ENCODE assay signal across 11 cellular contexts in genomic region chr3:183489455-183490210, GRCh38.
A peak's percentile ranks its signal among the peaks of the same experiment; 100 is the strongest.
DNase-seq lines count a peak whose midpoint lies in the region; ATAC-seq, FAIRE-seq and TF ChIP-seq lines count a peak whose summit lies in the region.
"Had no signal": no experiment of that assay in that cellular context is flagged by ENCODE, and none has a peak within 500 bp of the region (broad histone marks: within the 10 kb centered on the region; RNA-seq: fewer than 3 reads in every experiment).

No MANE protein-coding gene starts in this region.

- TF ChIP-seq POLR2A in HepG2 (IDR thresholded peaks at IDR 0.05; ENCODE audit: insufficient read depth in 1 of 2, low read depth in 2 of 2, low read length in 2 of 2), result no peak

- H4K20me1 ChIP-seq in GM23248 (ENCODE audit: insufficient read depth) (no peaks in the 10 kb centered on the region), HepG2 (ENCODE audit: insufficient read depth, low read length) (no peaks in the 10 kb centered on the region)

- H3K27me3 ChIP-seq in GM23248 (replicated peaks; ENCODE audit: insufficient read depth) (no peaks in the 10 kb centered on the region), HepG2 (ENCODE audit: control insufficient read depth in 1 of 2, insufficient read depth in 2 of 2, low read length in 2 of 2) (peaks cover 1 to 9% of the 10 kb centered on the region in 2 experiments; a peak in 1 of 5 replicates)
- H3K27me3 ChIP-seq: right atrium auricular region, SJCRH30 had no signal

- H3K9me2 ChIP-seq in GM23248 (ENCODE audit: insufficient read depth), result no peaks in the 10 kb centered on the region

- H3K27ac ChIP-seq in 22Rv1, result peak overlapping the region; percentile 48; the same call in 1 of the 2 replicates
- no peak overlapping the region for H3K27ac ChIP-seq in GM23248
- H3K27ac ChIP-seq in HepG2 (ENCODE audit: extremely low read length, insufficient read depth, low read length), result no peak overlapping the region
- H3K27ac ChIP-seq: right atrium auricular region, SJCRH30, WERI-Rb-1 had no signal

- no peak for TF ChIP-seq CTCF in 22Rv1 (IDR thresholded peaks at IDR 0.05)
- TF ChIP-seq CTCF in HepG2 (CRISPR knock-in tag; IDR thresholded peaks at IDR 0.05), result no peak

- H3K36me3 ChIP-seq in GM23248 (ENCODE audit: low read depth), result no peaks in the 10 kb centered on the region
- no peaks in the 10 kb centered on the region for H3K36me3 ChIP-seq in HepG2 (replicated peaks in 1 of 2; ENCODE audit: control insufficient read depth in 1 of 2, insufficient read depth in 2 of 2, low read length in 2 of 2)
- H3K36me3 ChIP-seq: right atrium auricular region, SJCRH30, WERI-Rb-1 had no signal

- no peak overlapping the region for H3K4me3 ChIP-seq in GM23248
- no peak overlapping the region for H3K4me3 ChIP-seq in HepG2 (replicated peaks in 1 of 3; ENCODE audit: insufficient read depth in 1 of 3, low read depth in 2 of 3, low read length in 3 of 3)
- H3K4me3 ChIP-seq: right atrium auricular region, SJCRH30 had no signal

- H3K4me2 ChIP-seq in GM23248 (ENCODE audit: unreplicated experiment) (no peak overlapping the region), HepG2 (ENCODE audit: low read depth, low read length) (no peak overlapping the region)

- FAIRE-seq in HepG2 (lab: Jason Lieb, UNC), result no peak

- no peak overlapping the region for H3K9ac ChIP-seq in GM23248
- H3K9ac ChIP-seq in HepG2 (ENCODE audit: insufficient read depth, low read depth, low read length), result no peak overlapping the region

- POLR2A ChIA-PET in HepG2 (lab: Yijun Ruan, JAX), result no interaction called here

- BruUV-seq in HepG2 (replicated peaks; lab: Mats Ljungman, UMichigan), result no TSS peak

- H2AFZ ChIP-seq in GM23248 (no peak overlapping the region; the same call in 1 of the 2 replicates), HepG2 (ENCODE audit: low read length) (no peak overlapping the region)

- DNase-seq in GM23248 (peak; percentile 59), dedifferentiated amniotic fluid mesenchymal stem cell (ENCODE audit: extremely low spot score) (peak; percentile 67), HepG2 (ENCODE audit: low spot score) (no peak), SIG-M5 treated with dmso at 0.1 percent for 504 hours (lab: John Stamatoyannopoulos, UW; ENCODE audit: unreplicated experiment) (no peak), NCI-H446 (lab: John Stamatoyannopoulos, UW) (no peak)
- DNase-seq in effector CD8-positive, alpha-beta T cell (lab: John Stamatoyannopoulos, UW), result no peak
- DNase-seq: SJCRH30, WERI-Rb-1 had no signal

- no peaks in the 10 kb centered on the region for H3K79me2 ChIP-seq in GM23248 (ENCODE audit: insufficient read depth)
- H3K79me2 ChIP-seq in HepG2 (ENCODE audit: insufficient read depth, low read length), result no peaks in the 10 kb centered on the region

- CTCF ChIA-PET in HepG2 (lab: Yijun Ruan, JAX; ENCODE audit: low intra/inter-chr PET ratio, low total read pairs), result no interaction called here

- H3K9me3 ChIP-seq in GM23248 (ENCODE audit: low read depth), result no peaks in the 10 kb centered on the region
- H3K9me3 ChIP-seq in HepG2 (ENCODE audit: low read length), result no peaks in the 10 kb centered on the region
- H3K9me3 ChIP-seq: right atrium auricular region, SJCRH30 had no signal

- TF ChIP-seq RAD21 in HepG2 (CRISPR knock-in tag; IDR thresholded peaks at IDR 0.05), result no peak

- in situ Hi-C loops in GM23248 (cut with MboI), result no loop called here
- in situ Hi-C loops in HepG2 (cut with HindIII; ENCODE audit: extremely low pct_ligation_motif_present, low pct_unique_long_range_greater_than_20kb), result loop anchor here (10.0 kb wide), 1 partner anchor 275 kb away; no protein-coding TSS in a partner anchor

- H3K4me1 ChIP-seq in GM23248 (ENCODE audit: insufficient read depth) (peaks cover 3% of the 10 kb centered on the region; the same call in 1 of the 2 replicates), HepG2 (ENCODE audit: insufficient read depth, low read length) (peaks cover 10% of the 10 kb centered on the region; the same call in 1 of the 2 replicates)
- H3K4me1 ChIP-seq: right atrium auricular region, SJCRH30 had no signal

- no peak for TF ChIP-seq EP300 in HepG2 (IDR thresholded peaks at IDR 0.05; ENCODE audit: low read depth in 2 of 2, low read length in 2 of 2)
- no peak for TF ChIP-seq EP300 in HepG2 (CRISPR knock-in tag; IDR thresholded peaks at IDR 0.05; ENCODE audit: borderline replicate concordance)

- no peaks in the 10 kb centered on the region for H3F3A ChIP-seq in GM23248 (ENCODE audit: insufficient read depth)

- WGBS in GM23248 (ENCODE audit: low coverage in 1 of 2, low lambda C conversion rate in 2 of 2, missing lambda C conversion rate in 2 of 2), 2 experiments, result 47 to 49% methylated on average over 6 of the region's 6 CpGs
- 47% methylated on average over 6 of the region's 6 CpGs for WGBS in HepG2 (ENCODE audit: low lambda C conversion rate)

- intact Hi-C loops in HepG2 (cut with micrococcal nuclease; ENCODE audit: unreplicated experiment), result loop anchor here (10.0 kb wide), 1 partner anchor 135 kb away; no protein-coding TSS in a partner anchor

- no peak for ATAC-seq in HepG2
- no peak for ATAC-seq in GM21619 (IDR thresholded peaks at IDR 0.05; ENCODE audit: unreplicated experiment)

TF ChIP-seq in HepG2, 621 proteins besides CTCF, POLR2A, EP300 and RAD21:
- TF ChIP-seq MAFK (conservative IDR thresholded peaks at IDR 0.05 in 1 of 2, IDR thresholded peaks at IDR 0.05 in 1 of 2; ENCODE audit: low read length in 2 of 2) (peak in 1 of 2 experiments; percentile 56; a peak in 2 of 4 replicates), LCORL (IDR thresholded peaks at IDR 0.05) (no peak), LCORL (CRISPR knock-in tag; IDR thresholded peaks at IDR 0.05) (no peak), ZNF878 (CRISPR knock-in tag; IDR thresholded peaks at IDR 0.05) (no peak), MAFF (IDR thresholded peaks at IDR 0.05; ENCODE audit: low read depth, low read length) (peak; percentile 48; the same call in 1 of the 2 replicates)

Comparison
In these comparisons a context has a peak if more than half of its experiments do, and no peak if none do; other contexts are left out.
1. DNase-seq: peak in GM23248 (single experiment) and dedifferentiated amniotic fluid mesenchymal stem cell (single experiment); none in HepG2 (single experiment), effector CD8-positive, alpha-beta T cell (single experiment), SIG-M5 treated with dmso at 0.1 percent for 504 hours (single experiment) and NCI-H446 (0 of 2).